Comparison of ENCODE assay signal across 1 cellular context in genomic region chr11:18669211-18669593, GRCh38.
A peak's percentile ranks its signal among the peaks of the same experiment; 100 is the strongest.
TF ChIP-seq lines count a peak whose summit lies in the region.

No MANE protein-coding gene starts in this region.

TF ChIP-seq in K562, 482 proteins besides CTCF, POLR2A, EP300 and RAD21:
- no peak for TF ChIP-seq ZNF707 (CRISPR knock-in tag; conservative IDR thresholded peaks at IDR 0.05)
- TF ChIP-seq ARID2 (IDR thresholded peaks at IDR 0.05): no peak
- no peak for TF ChIP-seq ZNF77 (CRISPR knock-in tag; IDR thresholded peaks at IDR 0.05)
- TF ChIP-seq FUS (optimal IDR thresholded peaks at IDR 0.05; ENCODE audit: low read depth, low read length): no peak
- no peak for TF ChIP-seq POLR3A (IDR thresholded peaks at IDR 0.05; ENCODE audit: borderline replicate concordance, extremely low read depth, insufficient read depth, insufficient read length)
- no peak for TF ChIP-seq TFAP4 (CRISPR knock-in tag; IDR thresholded peaks at IDR 0.05; ENCODE audit: borderline replicate concordance)
- no peak for TF ChIP-seq ESRRB (CRISPR knock-in tag; IDR thresholded peaks at IDR 0.05; ENCODE audit: borderline replicate concordance)
- no peak for TF ChIP-seq DACH1 (IDR thresholded peaks at IDR 0.05; ENCODE audit: partially characterized antibody)
- no peak for TF ChIP-seq JUNB (CRISPR knock-in tag; conservative IDR thresholded peaks at IDR 0.05)
- TF ChIP-seq NFIC (IDR thresholded peaks at IDR 0.05): no peak
- peak; percentile 29; the same call in 1 of the 2 replicates for TF ChIP-seq ADNP (tag; IDR thresholded peaks at IDR 0.05)
- no peak for TF ChIP-seq ZNF764 (CRISPR knock-in tag; IDR thresholded peaks at IDR 0.05; ENCODE audit: low read depth)
- TF ChIP-seq HMBOX1 (IDR thresholded peaks at IDR 0.05): peak; percentile 17; the same call in 1 of the 2 replicates
- 0 out of 4 replicates have a peak, but pooled peaks of 1 of the 2 experiments have one; percentile 5 for TF ChIP-seq FOXK2 (conservative IDR thresholded peaks at IDR 0.05 in 1 of 2, IDR thresholded peaks at IDR 0.05 in 1 of 2; ENCODE audit: low read depth in 2 of 2)
- TF ChIP-seq ETV1 (tag; conservative IDR thresholded peaks at IDR 0.05; ENCODE audit: low read depth): peak; percentile 36; the same call in 1 of the 2 replicates
- TF ChIP-seq ZNF780A (CRISPR knock-in tag; IDR thresholded peaks at IDR 0.05): no peak
- 0 out of 2 replicates have a peak, but pooled peaks have one; percentile 25 for TF ChIP-seq SMARCA4 (IDR thresholded peaks at IDR 0.05)
- TF ChIP-seq DPF2 (IDR thresholded peaks at IDR 0.05): peak; percentile 41
- peak; percentile 53; the same call in 1 of the 2 replicates for TF ChIP-seq FOSL1 (tag; conservative IDR thresholded peaks at IDR 0.05)
- TF ChIP-seq C11orf30 (IDR thresholded peaks at IDR 0.05; ENCODE audit: low read depth): peak; percentile 54; the same call in 1 of the 2 replicates
- peak; percentile 36; the same call in 1 of the 2 replicates for TF ChIP-seq NFE2 (IDR thresholded peaks at IDR 0.05; ENCODE audit: low read depth)
- TF ChIP-seq ZBTB33 (CRISPR knock-in tag; IDR thresholded peaks at IDR 0.05): no peak
- peak; percentile 43; the same call in 1 of the 2 replicates for TF ChIP-seq ATF3 (IDR thresholded peaks at IDR 0.05)
- no peak for TF ChIP-seq ATF3 (CRISPR knock-in tag; conservative IDR thresholded peaks at IDR 0.05)
- no peak for TF ChIP-seq ATF1 (CRISPR knock-in tag; IDR thresholded peaks at IDR 0.05)
- no peak for TF ChIP-seq ATF1 (tag; IDR thresholded peaks at IDR 0.05)
- TF ChIP-seq ARID1B (IDR thresholded peaks at IDR 0.05): peak; percentile 30; the same call in 1 of the 2 replicates
- no peak for TF ChIP-seq XRCC5 (IDR thresholded peaks at IDR 0.05; ENCODE audit: low read depth, low read length)
- no peak for TF ChIP-seq ZNF695 (CRISPR knock-in tag; IDR thresholded peaks at IDR 0.05)
